ENCODE assay signal across 9 cellular contexts in genomic region chr16:19412055-19412454, GRCh38. TPM values are rescaled to one million over a fixed set of nuclear protein-coding genes. Genes with fewer than 3 reads are reported as not detected.
"Had no signal": no experiment of that assay in that cellular context is flagged by ENCODE, and none has a peak within 500 bp of the region (broad histone marks: within the 10 kb centered on the region; RNA-seq: fewer than 3 reads in every experiment).

No MANE protein-coding gene starts in this region.

RNA-seq across cellular contexts. Expression of gene TMC5, which starts 5.6 kb away (rescaled TPM):
- total RNA-seq: activated B cell treated with CpG ODN at 0.5 μM for 24 hours; activated CD8-positive, alpha-beta T cell treated with anti-CD3 and anti-CD28 coated beads for 36 hours; cardiac septum; dermis blood vessel endothelial cell; endothelial cell of umbilical vein; fibroblast of lung; fibroblast of villous mesenchyme; glomerular endothelial cell; T-helper 1 cell treated with Interleukin-12 subunit alpha and Interleukin-12 subunit beta and Interleukin-4 antibody, amounts not matched to agents 30 ng/mL and 1 ng/mL, for 36 hours had no signal
- polyA plus RNA-seq: endothelial cell of umbilical vein, fibroblast of lung had no signal
